8 cellular contexts compared by ENCODE assay signal in the genomic region with DNA sequence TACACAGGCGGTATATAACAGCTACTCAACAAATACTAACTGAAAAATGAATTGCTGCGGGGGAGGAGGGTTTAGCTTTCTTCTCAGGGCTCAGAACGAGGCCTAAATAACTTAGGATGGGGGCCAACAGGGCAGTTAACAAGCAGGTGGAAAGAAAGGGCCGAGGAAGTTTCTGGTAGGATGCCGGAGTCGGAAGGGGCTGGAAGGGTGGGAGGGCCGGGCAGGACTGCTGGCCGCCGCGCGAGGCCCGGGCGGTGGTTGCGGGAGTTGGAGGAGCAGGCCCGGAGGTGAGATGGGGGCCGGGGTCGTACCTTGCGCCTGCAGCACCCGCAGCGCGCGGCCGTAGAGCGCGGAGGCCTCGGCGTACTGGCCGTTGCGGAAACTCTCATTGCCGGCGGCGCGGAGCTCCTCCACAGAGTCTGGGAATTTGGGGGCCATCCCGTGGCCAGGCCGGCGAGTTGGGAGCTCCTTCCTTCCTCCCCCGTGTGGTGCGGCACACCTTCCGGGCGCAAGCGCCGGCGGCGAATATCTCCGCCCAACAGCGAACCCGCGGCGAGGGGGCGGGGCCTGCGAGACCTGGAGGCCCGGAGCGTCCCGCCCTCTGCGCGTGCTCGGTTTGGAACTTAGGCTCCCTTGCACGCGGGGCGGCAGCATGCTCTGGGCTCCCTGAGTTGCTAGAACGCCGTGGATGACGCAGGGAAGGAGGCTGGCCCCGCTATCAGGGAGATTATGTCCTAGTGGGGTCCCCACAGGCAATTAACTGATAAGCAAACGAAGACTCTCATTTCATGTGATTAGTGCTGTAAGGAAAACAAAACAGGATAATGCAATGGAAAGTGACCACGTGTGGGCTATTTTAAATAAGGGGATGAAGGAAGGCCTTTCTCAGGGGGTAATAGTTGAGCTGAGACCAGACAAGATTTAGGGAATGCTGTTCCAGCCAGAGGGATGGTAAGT. TPM values are rescaled to one million over a fixed set of nuclear protein-coding genes. Genes with fewer than 3 reads are reported as not detected.
DNase-seq lines count a peak whose midpoint lies in the region; ATAC-seq and TF ChIP-seq lines count a peak whose summit lies in the region.

A gene with protein sequence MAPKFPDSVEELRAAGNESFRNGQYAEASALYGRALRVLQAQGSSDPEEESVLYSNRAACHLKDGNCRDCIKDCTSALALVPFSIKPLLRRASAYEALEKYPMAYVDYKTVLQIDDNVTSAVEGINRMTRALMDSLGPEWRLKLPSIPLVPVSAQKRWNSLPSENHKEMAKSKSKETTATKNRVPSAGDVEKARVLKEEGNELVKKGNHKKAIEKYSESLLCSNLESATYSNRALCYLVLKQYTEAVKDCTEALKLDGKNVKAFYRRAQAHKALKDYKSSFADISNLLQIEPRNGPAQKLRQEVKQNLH (minus strand): TSS at position 502 of the 957 bp plus-strand sequence. CDS start 64 bp downstream, at position 438.

- DNase-seq in BE2C (peak; percentile 97), GM19240 (ENCODE audit: insufficient read length, low spot score) (peak; percentile 90), NCI-H524 treated with DMSO at 0.1 percent for 48 hours (lab: John Stamatoyannopoulos, UW) (peak; percentile 71), choroid plexus epithelial cell (ENCODE audit: low read depth) (peak; percentile 92), kidney epithelial cell (ENCODE audit: low read depth) (peak; percentile 66)
- DNase-seq in activated CD4-positive, alpha-beta T cell treated with anti-CD3 and anti-CD28 coated beads for 4 hours: peak; percentile 96 to 98
- DNase-seq in stimulated activated CD4-positive, alpha-beta T cell treated with anti-CD3 and anti-CD28 coated beads, Interleukin-15, amount 100 ng/mL, for 48 hours (ENCODE audit: low read depth in 2 of 2): peak; percentile 91 to 97

- H3K4me1 ChIP-seq in BE2C: peaks cover 7% of the 10 kb centered on the region

- H3K4me3 ChIP-seq in BE2C (ENCODE audit: low read depth, low read length) (peak within 1 kb of the TSS; percentile 73), choroid plexus epithelial cell (ENCODE audit: low read depth, low read length) (peak within 1 kb of the TSS; percentile 87), kidney epithelial cell (ENCODE audit: low read depth, low read length) (peak within 1 kb of the TSS; percentile 72)

- no peaks in the 10 kb centered on the region for H3K9me3 ChIP-seq in BE2C

- H3K27me3 ChIP-seq in BE2C (no peaks in the 10 kb centered on the region), kidney epithelial cell (ENCODE audit: control insufficient read depth, insufficient read depth, low read length) (no peaks in the 10 kb centered on the region)

- no peak for TF ChIP-seq CTCF in BE2C (IDR thresholded peaks at IDR 0.05; ENCODE audit: low read depth, low read length)
- no peak for TF ChIP-seq CTCF in choroid plexus epithelial cell (conservative IDR thresholded peaks at IDR 0.05; ENCODE audit: low read depth, low read length)
- no peak for TF ChIP-seq CTCF in kidney epithelial cell (IDR thresholded peaks at IDR 0.05; ENCODE audit: insufficient read depth, low read length, poor library complexity, severe bottlenecking)

- peak; percentile 64 for ATAC-seq in HG03457 (IDR thresholded peaks at IDR 0.05; ENCODE audit: unreplicated experiment)

- peaks cover 17% of the 10 kb centered on the region for H3K36me3 ChIP-seq in BE2C
- no peaks in the 10 kb centered on the region for H3K36me3 ChIP-seq in kidney epithelial cell (ENCODE audit: control insufficient read depth, insufficient read depth, low read length)

RNA-seq across cellular contexts. Expression of the gene that starts here (rescaled TPM):
- polyA plus RNA-seq in BE2C (2012; ENCODE audit: insufficient read depth, insufficient read length, low read depth): 48.2 TPM
- 62.3 and 72.9 TPM in 2 replicates for total RNA-seq in kidney epithelial cell

Comparison
In these comparisons a context has a peak if more than half of its experiments do, and no peak if none do; other contexts are left out.
1. Peak in every context shown above with its lines: DNase-seq, ATAC-seq and H3K4me3 ChIP-seq.